Comparison of ENCODE assay signal across 30 cellular contexts in the genomic region with DNA sequence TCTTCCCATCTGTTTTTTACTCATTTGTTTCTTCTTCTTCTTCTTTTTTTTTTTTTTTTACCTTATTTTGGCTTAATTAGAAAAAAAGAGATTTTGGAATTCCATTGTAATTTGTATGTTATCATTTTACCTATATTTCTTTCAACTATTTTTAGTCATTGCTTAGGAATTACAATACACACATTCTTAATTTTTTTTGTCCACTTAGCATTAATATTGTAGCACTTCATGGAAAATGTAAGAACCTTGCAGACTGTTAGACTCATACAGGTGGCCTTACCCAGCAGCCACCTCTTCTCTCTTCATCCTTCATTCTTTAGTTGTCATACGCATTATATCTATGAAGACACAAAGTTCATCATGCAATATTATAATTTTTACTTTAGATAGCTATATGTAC. TPM values are rescaled to one million over a fixed set of nuclear protein-coding genes. Genes with fewer than 3 reads are reported as not detected.
"Had no signal": no experiment of that assay in that cellular context is flagged by ENCODE, and none has a peak within 500 bp of the region (broad histone marks: within the 10 kb centered on the region; RNA-seq: fewer than 3 reads in every experiment).

No MANE protein-coding gene starts in this region.

- H3K36me3 ChIP-seq: colonic mucosa, esophagus muscularis mucosa, esophagus squamous epithelium, gastrocnemius medialis, gastroesophageal sphincter, heart left ventricle, heart right ventricle had no signal

- H3K27me3 ChIP-seq: colonic mucosa, dorsolateral prefrontal cortex, esophagus muscularis mucosa, esophagus squamous epithelium, foreskin keratinocyte, gastrocnemius medialis, gastroesophageal sphincter, heart left ventricle, heart right ventricle had no signal

- H3K27ac ChIP-seq: colonic mucosa, coronary artery, dorsolateral prefrontal cortex, epithelial cell of prostate, esophagus muscularis mucosa, esophagus squamous epithelium, foreskin keratinocyte, gastrocnemius medialis, gastroesophageal sphincter, heart left ventricle, heart right ventricle had no signal

- DNase-seq: colonic mucosa; cortex of kidney; dermis blood vessel endothelial cell; dorsolateral prefrontal cortex; effector CD4-positive, alpha-beta T cell; effector CD8-positive, alpha-beta T cell; effector memory CD4-positive, alpha-beta T cell; effector memory CD8-positive, alpha-beta T cell; endodermal cell; erythroblast; esophagus squamous epithelium; foreskin fibroblast; foreskin keratinocyte; foreskin melanocyte; gastrocnemius medialis; glutamatergic neuron; head of caudate nucleus; heart left ventricle; heart right ventricle had no signal

- H3K4me1 ChIP-seq: colonic mucosa, esophagus muscularis mucosa, esophagus squamous epithelium, foreskin keratinocyte, gastrocnemius medialis, gastroesophageal sphincter had no signal

- ATAC-seq: effector memory CD8-positive, alpha-beta T cell; esophagus mucosa; foreskin keratinocyte; gastrocnemius medialis; gastroesophageal sphincter; heart left ventricle; heart right ventricle had no signal

- H3K9me3 ChIP-seq: colonic mucosa, esophagus muscularis mucosa, esophagus squamous epithelium, gastrocnemius medialis, gastroesophageal sphincter had no signal

- FAIRE-seq: endometrium, endothelial cell of umbilical vein, frontal cortex had no signal

- H3K4me3 ChIP-seq: colonic mucosa, coronary artery, dorsolateral prefrontal cortex, esophagus muscularis mucosa, esophagus squamous epithelium, gastrocnemius medialis, gastroesophageal sphincter, heart left ventricle, heart right ventricle had no signal

RNA-seq across cellular contexts. Expression of a gene that starts 46.5 kb away (rescaled TPM):
- total RNA-seq: dermis blood vessel endothelial cell, dermis microvascular lymphatic vessel endothelial cell, endodermal cell, endothelial cell of umbilical vein, fibroblast of villous mesenchyme, foreskin keratinocyte, glomerular endothelial cell had no signal
- polyA plus RNA-seq: endothelial cell of umbilical vein, foreskin keratinocyte had no signal
